ENCODE assay signal across 23 cellular contexts in the genomic region with DNA sequence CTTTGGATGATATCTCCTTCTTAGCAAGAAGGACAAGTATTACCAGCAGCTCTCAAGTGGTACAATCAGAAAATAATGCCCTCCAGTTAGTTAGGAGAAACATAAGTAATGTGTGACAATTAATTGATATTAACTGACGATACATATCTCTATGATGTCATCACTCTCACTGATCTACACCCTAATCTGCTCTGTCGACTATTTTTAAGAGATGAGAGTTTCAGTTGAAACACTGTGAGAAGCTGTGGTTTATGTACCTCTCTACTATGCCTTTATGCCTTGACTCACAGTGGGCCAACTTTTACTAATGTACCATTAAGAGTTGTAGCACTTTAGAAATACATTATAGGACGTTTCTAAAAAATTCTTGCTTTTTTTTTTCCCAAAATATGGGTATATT. TPM values are rescaled to one million over a fixed set of nuclear protein-coding genes. Genes with fewer than 3 reads are reported as not detected.
A peak's percentile ranks its signal among the peaks of the same experiment; 100 is the strongest.
DNase-seq lines count a peak whose midpoint lies in the region; ATAC-seq and TF ChIP-seq lines count a peak whose summit lies in the region.
"Had no signal": no experiment of that assay in that cellular context is flagged by ENCODE, and none has a peak within 500 bp of the region (broad histone marks: within the 10 kb centered on the region; RNA-seq: fewer than 3 reads in every experiment).

No MANE protein-coding gene starts in this region.

- WGBS in spleen, 5 donors, result 77 to 95% (median 84%) methylated on average over 3 of the region's 3 CpGs

- in situ Hi-C loops in brain microvascular endothelial cell (cut with HindIII; ENCODE audit: low pct_ligation_motif_present, low sequenced_read_pairs), result no loop called here

- no peaks in the 10 kb centered on the region for H3K27me3 Mint-ChIP-seq in CD4-positive, alpha-beta memory T cell
- H3K27me3 Mint-ChIP-seq: activated T-cell treated with anti-CD3 and anti-CD28 coated beads, Interleukin-2, amount 50 U/mL, for 24 hours; CD4-positive, CD25-positive, alpha-beta regulatory T cell; stimulated activated naive CD8-positive, alpha-beta T cell treated with anti-CD3 and anti-CD28 coated beads, Interleukin-15, amount 100 ng/mL, for 72 hours had no signal

- H3K4me1 Mint-ChIP-seq in CD4-positive, alpha-beta memory T cell, result peaks cover 17 to 45% (median 23%) of the 10 kb centered on the region in 4 donors

- H3K4me3 Mint-ChIP-seq in CD4-positive, alpha-beta memory T cell, result no peak overlapping the region
- H3K4me3 Mint-ChIP-seq: activated T-cell treated with anti-CD3 and anti-CD28 coated beads, Interleukin-2, amount 50 U/mL, for 24 hours; CD4-positive, CD25-positive, alpha-beta regulatory T cell; stimulated activated naive CD8-positive, alpha-beta T cell treated with anti-CD3 and anti-CD28 coated beads, Interleukin-15, amount 100 ng/mL, for 72 hours had no signal

- no peaks in the 10 kb centered on the region for H3K9me3 ChIP-seq in spleen
- no peaks in the 10 kb centered on the region for H3K9me3 ChIP-seq in CD4-positive, alpha-beta memory T cell (ENCODE audit: control insufficient read depth in 1 of 2, low read length in 2 of 2)
- H3K9me3 ChIP-seq: adrenal gland, breast epithelium, heart left ventricle, MG63, tibial artery had no signal

- POLR2A ChIA-PET in CD4-positive, alpha-beta memory T cell (lab: Charles Lee; ENCODE audit: partially characterized antibody), result interaction anchor here (1.1 kb wide), 1 partner anchor 9 kb away, joined by 3 read pairs; the partner anchor contains the start of gene CEP152

- TF ChIP-seq CTCF in GM20000 (IDR thresholded peaks at IDR 0.05; ENCODE audit: extremely low read depth, missing control alignments) (no peak), brain microvascular endothelial cell (IDR thresholded peaks at IDR 0.05; ENCODE audit: low read depth, low read length, missing control alignments) (no peak), spleen (IDR thresholded peaks at IDR 0.05 in 8 of 11, conservative IDR thresholded peaks at IDR 0.05 in 3 of 11) (no peak)

- no peak for TF ChIP-seq POLR2A in spleen (IDR thresholded peaks at IDR 0.05)

- H3K27ac ChIP-seq in brain microvascular endothelial cell (peak overlapping the region; percentile 40), spleen (no peak overlapping the region)
- no peak overlapping the region for H3K27ac ChIP-seq in CD4-positive, alpha-beta memory T cell (ENCODE audit: low read depth, low read length)
- H3K27ac ChIP-seq: adrenal gland, breast epithelium, heart left ventricle, tibial artery had no signal

- H3K36me3 ChIP-seq in brain microvascular endothelial cell (replicated peaks), result peaks cover under 1% of the 10 kb centered on the region
- H3K36me3 ChIP-seq in spleen, result peaks cover 0 to 23% (median 1%) of the 10 kb centered on the region in 6 donors
- no peaks in the 10 kb centered on the region for H3K36me3 ChIP-seq in CD4-positive, alpha-beta memory T cell (ENCODE audit: insufficient read depth, low read length)
- H3K36me3 ChIP-seq: adrenal gland, breast epithelium, tibial artery had no signal

- intact Hi-C loops in spleen (cut with DNase I; ENCODE audit: low total_unique reads), result loop anchor here (5.0 kb wide), 1 partner anchor 445 kb away; no protein-coding TSS in a partner anchor
- intact Hi-C loops in CD4-positive, alpha-beta memory T cell (cut with micrococcal nuclease), result no loop called here

- peak; percentile 80 for ATAC-seq in GM18498 (IDR thresholded peaks at IDR 0.05; ENCODE audit: unreplicated experiment)
- ATAC-seq in HG03280 (IDR thresholded peaks at IDR 0.05; ENCODE audit: unreplicated experiment), result peak; percentile 51
- ATAC-seq in HG03469 (IDR thresholded peaks at IDR 0.05; ENCODE audit: unreplicated experiment), result no peak
- ATAC-seq: heart left ventricle, right cardiac atrium had no signal

- DNase-seq in GM20000 (ENCODE audit: low spot score) (peak; percentile 22), brain microvascular endothelial cell (no peak), NCI-H1092 (lab: John Stamatoyannopoulos, UW) (no peak), spleen (no peak)
- no peak for DNase-seq in CD4-positive, alpha-beta memory T cell
- DNase-seq: activated CD4-positive, alpha-beta T cell treated with anti-CD3 and anti-CD28 coated beads for 4 hours; activated naive CD4-positive, alpha-beta T cell treated with Interleukin-2 at 50 U/mL for 16 hours; activated T-cell treated with anti-CD3 and anti-CD28 coated beads, Interleukin-2, amount 50 U/mL, for 24 hours; adrenal gland; CD4-positive, CD25-positive, alpha-beta regulatory T cell; effector CD8-positive, alpha-beta T cell; heart left ventricle; NCI-H1417 treated with DMSO at 0.1 percent for 48 hours; NCI-H526 treated with DMSO at 0.1 percent for 48 hours; right cardiac atrium; stimulated activated CD4-positive, alpha-beta T cell treated with anti-CD3 and anti-CD28 coated beads, Interleukin-15, amount 100 ng/mL, for 24 hours; stimulated activated naive CD8-positive, alpha-beta T cell treated with anti-CD3 and anti-CD28 coated beads, Interleukin-15, amount 100 ng/mL, for 72 hours; tibial artery had no signal

- H3K36me3 Mint-ChIP-seq in CD4-positive, alpha-beta memory T cell, result peaks cover 4 to 17% of the 10 kb centered on the region in 2 donors

- H3K4me1 ChIP-seq in spleen, result peaks cover 0 to 30% (median 7%) of the 10 kb centered on the region in 6 donors
- no peaks in the 10 kb centered on the region for H3K4me1 ChIP-seq in CD4-positive, alpha-beta memory T cell (ENCODE audit: insufficient read depth, low read length)
- H3K4me1 ChIP-seq: breast epithelium had no signal

- no peaks in the 10 kb centered on the region for H3K9me3 Mint-ChIP-seq in CD4-positive, alpha-beta memory T cell
- H3K9me3 Mint-ChIP-seq: activated T-cell treated with anti-CD3 and anti-CD28 coated beads, Interleukin-2, amount 50 U/mL, for 24 hours; CD4-positive, CD25-positive, alpha-beta regulatory T cell; stimulated activated naive CD8-positive, alpha-beta T cell treated with anti-CD3 and anti-CD28 coated beads, Interleukin-15, amount 100 ng/mL, for 72 hours had no signal

- CTCF ChIA-PET in CD4-positive, alpha-beta memory T cell (lab: Charles Lee; ENCODE audit: partially characterized antibody), result interaction anchor here (0.6 to 3.3 kb wide), 6 partner anchors 9 to 1497 kb away, joined by 3 to 16 read pairs (median 4); partner anchors contain the start of genes CEP152 and EID1

- H3K27me3 ChIP-seq in brain microvascular endothelial cell (replicated peaks) (no peaks in the 10 kb centered on the region), spleen (replicated peaks in 1 of 7) (no peaks in the 10 kb centered on the region)
- H3K27me3 ChIP-seq in CD4-positive, alpha-beta memory T cell (ENCODE audit: insufficient read depth, low read length), result no peaks in the 10 kb centered on the region
- H3K27me3 ChIP-seq: adrenal gland, breast epithelium, heart left ventricle, MG63, tibial artery had no signal

- H3K4me3 ChIP-seq in brain microvascular endothelial cell (ENCODE audit: low read depth, low read length) (no peak overlapping the region), spleen (no peak overlapping the region)
- H3K4me3 ChIP-seq in CD4-positive, alpha-beta memory T cell (ENCODE audit: low read length in 2 of 2), result no peak overlapping the region
- H3K4me3 ChIP-seq: adrenal gland, breast epithelium, heart left ventricle, MG63, tibial artery had no signal

- no peak overlapping the region for H3K27ac Mint-ChIP-seq in CD4-positive, alpha-beta memory T cell
- H3K27ac Mint-ChIP-seq: activated T-cell treated with anti-CD3 and anti-CD28 coated beads, Interleukin-2, amount 50 U/mL, for 24 hours; CD4-positive, CD25-positive, alpha-beta regulatory T cell; stimulated activated naive CD8-positive, alpha-beta T cell treated with anti-CD3 and anti-CD28 coated beads, Interleukin-15, amount 100 ng/mL, for 72 hours had no signal

RNA-seq across cellular contexts. Expression of gene CEP152, which starts 8.6 kb away (rescaled TPM):
- total RNA-seq in spleen, result 10 to 100 TPM in 2 of 7 donors, 1 to 10 TPM in 5; 6.5 to 15.1 (median 9.3) TPM
- polyA plus RNA-seq in spleen, result 1 to 10 TPM; 1.2 to 1.5 (median 1.3) TPM
- 10 to 100 TPM; 14.4 to 15.3 TPM for total RNA-seq in CD4-positive, alpha-beta memory T cell
- 1 to 10 TPM; 3.0 to 8.1 TPM for polyA plus RNA-seq in CD4-positive, alpha-beta memory T cell
